ENCODE assay signal across 16 cellular contexts in the genomic region with DNA sequence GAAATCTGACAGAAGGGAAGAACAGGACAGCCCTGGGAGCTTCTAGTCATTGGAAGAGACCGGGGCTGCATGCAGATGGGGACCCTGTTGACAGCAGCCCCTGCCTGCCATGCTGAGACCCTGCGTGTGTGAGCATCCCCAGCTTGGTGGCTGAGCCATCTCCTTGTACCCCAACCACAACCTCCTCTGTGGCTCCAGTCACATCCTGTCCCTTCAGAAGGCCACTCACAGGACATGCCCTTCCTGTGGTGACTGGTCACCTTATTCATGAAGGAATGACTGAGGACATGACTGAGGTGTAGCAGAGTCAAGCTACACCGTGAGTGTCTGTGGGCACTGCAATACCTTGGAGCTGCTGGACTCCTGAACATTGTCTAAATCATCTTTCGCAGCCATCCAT.
DNase-seq lines count a peak whose midpoint lies in the region; ATAC-seq, FAIRE-seq and TF ChIP-seq lines count a peak whose summit lies in the region.
"Had no signal": no experiment of that assay in that cellular context is flagged by ENCODE, and none has a peak within 500 bp of the region (broad histone marks: within the 10 kb centered on the region; RNA-seq: fewer than 3 reads in every experiment).

No MANE protein-coding gene starts in this region.

- no peaks in the 10 kb centered on the region for H3K79me2 ChIP-seq in endothelial cell of umbilical vein (ENCODE audit: control insufficient read depth, insufficient read depth, low read length)

- H2BK5ac ChIP-seq in neuronal stem cell (ENCODE audit: low read length), result no peak overlapping the region

- H3K9ac ChIP-seq in endothelial cell of umbilical vein (replicated peaks; ENCODE audit: extremely low read depth, insufficient read depth, low read length) (no peak overlapping the region), neuronal stem cell (ENCODE audit: low read depth, low read length, poor library complexity) (no peak overlapping the region)

- no peak overlapping the region for H3K27ac ChIP-seq in endothelial cell of umbilical vein (ENCODE audit: insufficient read depth, low read depth, low read length)
- no peak overlapping the region for H3K27ac ChIP-seq in neuronal stem cell (replicated peaks; ENCODE audit: low read length)
- H3K27ac ChIP-seq: vagina had no signal

- no peaks in the 10 kb centered on the region for H4K20me1 ChIP-seq in endothelial cell of umbilical vein (replicated peaks; ENCODE audit: control insufficient read depth, extremely low read depth, insufficient read depth, low read length)

- peak overlapping the region; percentile 20 for H2AFZ ChIP-seq in endothelial cell of umbilical vein (ENCODE audit: low read depth, low read length)
- no peak overlapping the region for H2AFZ ChIP-seq in neuronal stem cell (ENCODE audit: low read length)

- no peak overlapping the region for H2BK120ac ChIP-seq in neuronal stem cell (ENCODE audit: low read depth, low read length)

- peaks cover 2% of the 10 kb centered on the region for H3K36me3 Mint-ChIP-seq in activated CD8-positive, alpha-beta memory T cell treated with anti-CD3 and anti-CD28 coated beads, Interleukin-2, amount 10 ng/mL, durations not matched to agents 7 days and 5 days

- CTCF ChIA-PET in activated CD8-positive, alpha-beta memory T cell treated with anti-CD3 and anti-CD28 coated beads, Interleukin-2, amount 10 ng/mL, durations not matched to agents 7 days and 5 days (lab: Charles Lee), result no interaction called here
- CTCF ChIA-PET in endothelial cell of umbilical vein (lab: Charles Lee) (no interaction called here), HEK293T (lab: Yijun Ruan, JAX) (no interaction called here)

- dilution Hi-C loops in endothelial cell of umbilical vein (cut with MboI; ENCODE audit: extremely low pct_ligation_motif_present, low sequenced_read_pairs), result no loop called here

- BruUV-seq in endothelial cell of umbilical vein (replicated peaks; lab: Mats Ljungman, UMichigan), result no TSS peak

- WGBS in neuronal stem cell (ENCODE audit: extremely low coverage in 2 of 2, insufficient read length in 2 of 2, insufficient replicate concordance in 1 of 2), 2 donors, result no CpG with 5 or more reads among the region's 4 CpGs

- H3K4me2 ChIP-seq in endothelial cell of umbilical vein (ENCODE audit: insufficient read depth, low read length) (no peak overlapping the region), neuronal stem cell (ENCODE audit: insufficient read depth, low read length, poor library complexity, severe bottlenecking) (no peak overlapping the region)

- no peak for FAIRE-seq in RCC 7860 (lab: Jason Lieb, UNC)
- FAIRE-seq in endothelial cell of umbilical vein (lab: Jason Lieb, UNC), result no peak
- FAIRE-seq: A204.1 had no signal

- no peak overlapping the region for H3K4me3 ChIP-seq in endothelial cell of umbilical vein (replicated peaks in 1 of 3; ENCODE audit: insufficient read depth in 1 of 3, low read depth in 1 of 3, low read length in 3 of 3)
- no peak overlapping the region for H3K4me3 ChIP-seq in neuronal stem cell (ENCODE audit: low read length in 2 of 2)
- H3K4me3 ChIP-seq: dorsolateral prefrontal cortex, vagina had no signal

- TF ChIP-seq POLR2A in endothelial cell of umbilical vein (IDR thresholded peaks at IDR 0.05; ENCODE audit: low read depth, low read length), result no peak

- H3K27me3 Mint-ChIP-seq in activated CD8-positive, alpha-beta memory T cell treated with anti-CD3 and anti-CD28 coated beads, Interleukin-2, amount 10 ng/mL, durations not matched to agents 7 days and 5 days, result no peaks in the 10 kb centered on the region
- H3K27me3 Mint-ChIP-seq: activated CD4-positive, alpha-beta T cell treated with anti-CD3 and anti-CD28 coated beads for 36 hours had no signal

- H2AK5ac ChIP-seq in neuronal stem cell (ENCODE audit: low read depth, low read length), result no peak overlapping the region

- peak overlapping the region; percentile 12 for H3K18ac ChIP-seq in neuronal stem cell (ENCODE audit: low read length)

- intact Hi-C loops in endothelial cell of umbilical vein (cut with micrococcal nuclease), result no loop called here

- H3K79me1 ChIP-seq in neuronal stem cell (ENCODE audit: low read depth, low read length), result no peaks in the 10 kb centered on the region

- H3K14ac ChIP-seq in neuronal stem cell (ENCODE audit: low read length), result no peak overlapping the region

- H4K8ac ChIP-seq in neuronal stem cell (ENCODE audit: low read depth, low read length), result no peak overlapping the region

- no peak overlapping the region for H4K91ac ChIP-seq in neuronal stem cell (ENCODE audit: low read depth, low read length, poor library complexity)

- H2BK15ac ChIP-seq in neuronal stem cell (ENCODE audit: low read length), result no peak overlapping the region

- H3K9me1 ChIP-seq in endothelial cell of umbilical vein (replicated peaks; ENCODE audit: control insufficient read depth, extremely low read depth, insufficient read depth, low read length), result no peaks in the 10 kb centered on the region

- H3K27ac Mint-ChIP-seq in activated CD8-positive, alpha-beta memory T cell treated with anti-CD3 and anti-CD28 coated beads, Interleukin-2, amount 10 ng/mL, durations not matched to agents 7 days and 5 days, result peak overlapping the region; percentile 12
- H3K27ac Mint-ChIP-seq: activated CD4-positive, alpha-beta T cell treated with anti-CD3 and anti-CD28 coated beads for 36 hours had no signal

- H3K4me1 ChIP-seq in endothelial cell of umbilical vein (ENCODE audit: control insufficient read depth, extremely low read depth, insufficient read depth, low read length) (peaks cover 10% of the 10 kb centered on the region), neuronal stem cell (ENCODE audit: control insufficient read depth in 2 of 2, insufficient read depth in 1 of 2, low read depth in 1 of 2, low read length in 2 of 2) (peaks cover 5% of the 10 kb centered on the region in 2 donors)

- H3K9me3 ChIP-seq in endothelial cell of umbilical vein (replicated peaks; ENCODE audit: control insufficient read depth, insufficient read depth, low read length), result no peaks in the 10 kb centered on the region
- no peaks in the 10 kb centered on the region for H3K9me3 ChIP-seq in neuronal stem cell (replicated peaks in 1 of 2; ENCODE audit: control insufficient read depth in 2 of 2, insufficient read depth in 1 of 2, low read depth in 1 of 2, low read length in 2 of 2)
- H3K9me3 ChIP-seq: vagina had no signal

- TF ChIP-seq CTCF in endothelial cell of umbilical vein (IDR thresholded peaks at IDR 0.05; ENCODE audit: extremely low read depth in 1 of 2, insufficient read depth in 1 of 2, low read depth in 1 of 2, low read length in 2 of 2), result no peak

- no peak overlapping the region for H3K4ac ChIP-seq in neuronal stem cell (ENCODE audit: low read length)

- no peak for ATAC-seq in activated CD8-positive, alpha-beta memory T cell treated with anti-CD3 and anti-CD28 coated beads, Interleukin-2, amount 10 ng/mL, durations not matched to agents 7 days and 5 days

- POLR2A ChIA-PET in endothelial cell of umbilical vein (lab: Charles Lee), result no interaction called here
- POLR2A ChIA-PET in HEK293T (lab: Yijun Ruan, JAX), result no interaction called here

- peak; percentile 50 for DNase-seq in activated CD8-positive, alpha-beta memory T cell treated with anti-CD3 and anti-CD28 coated beads, Interleukin-2, amount 10 ng/mL, durations not matched to agents 7 days and 5 days
- no peak for DNase-seq in activated CD8-positive, alpha-beta memory T cell treated with anti-CD3 and anti-CD28 coated beads, Interleukin-2, amount 50 U/mL, for 48 hours
- peak; percentile 70 for DNase-seq in RCC 7860 (ENCODE audit: low spot score)
- no peak for DNase-seq in endothelial cell of umbilical vein (ENCODE audit: low read depth, low spot score)
- no peak for DNase-seq in neuronal stem cell (ENCODE audit: low spot score)
- no peak for DNase-seq in HuH-7.5 (ENCODE audit: low spot score)
- DNase-seq in HEK293T (ENCODE audit: extremely low spot score), result no peak
- DNase-seq in SW 1271 (lab: John Stamatoyannopoulos, UW), result no peak
- DNase-seq: activated CD4-positive, alpha-beta T cell treated with anti-CD3 and anti-CD28 coated beads for 36 hours; dorsolateral prefrontal cortex; GF-D8; NCI-H1694 treated with DMSO at 0.1 percent for 48 hours; occipital lobe; stimulated activated naive CD4-positive, alpha-beta T cell had no signal

- no peak overlapping the region for H3K23ac ChIP-seq in neuronal stem cell (ENCODE audit: low read depth, low read length, poor library complexity)

- H2BK12ac ChIP-seq in neuronal stem cell (ENCODE audit: low read length), result no peak overlapping the region

- H3K27me3 ChIP-seq in endothelial cell of umbilical vein (ENCODE audit: control insufficient read depth in 2 of 2, insufficient read depth in 2 of 2, low read length in 2 of 2), result no peaks in the 10 kb centered on the region
- no peaks in the 10 kb centered on the region for H3K27me3 ChIP-seq in neuronal stem cell (ENCODE audit: control insufficient read depth in 3 of 3, insufficient read depth in 3 of 3, low read depth in 1 of 3, low read length in 3 of 3)
- H3K27me3 ChIP-seq: dorsolateral prefrontal cortex, vagina had no signal

- H3K36me3 ChIP-seq in endothelial cell of umbilical vein (ENCODE audit: control insufficient read depth in 2 of 2, extremely low read depth in 1 of 2, insufficient read depth in 2 of 2, low read length in 2 of 2) (no peaks in the 10 kb centered on the region), neuronal stem cell (replicated peaks in 1 of 2; ENCODE audit: control insufficient read depth in 2 of 2, insufficient read depth in 2 of 2, low read length in 2 of 2) (no peaks in the 10 kb centered on the region)
- H3K36me3 ChIP-seq: vagina had no signal

- no peaks in the 10 kb centered on the region for H3K9me3 Mint-ChIP-seq in activated CD8-positive, alpha-beta memory T cell treated with anti-CD3 and anti-CD28 coated beads, Interleukin-2, amount 10 ng/mL, durations not matched to agents 7 days and 5 days (ENCODE audit: low read depth)

- peaks cover 30% of the 10 kb centered on the region for H3K4me1 Mint-ChIP-seq in activated CD8-positive, alpha-beta memory T cell treated with anti-CD3 and anti-CD28 coated beads, Interleukin-2, amount 10 ng/mL, durations not matched to agents 7 days and 5 days

- no peak overlapping the region for H3K4me3 Mint-ChIP-seq in activated CD8-positive, alpha-beta memory T cell treated with anti-CD3 and anti-CD28 coated beads, Interleukin-2, amount 10 ng/mL, durations not matched to agents 7 days and 5 days
- H3K4me3 Mint-ChIP-seq: activated CD4-positive, alpha-beta T cell treated with anti-CD3 and anti-CD28 coated beads for 36 hours had no signal

TF ChIP-seq in endothelial cell of umbilical vein, 7 proteins besides CTCF, POLR2A, EP300 and RAD21:
- TF ChIP-seq GATA2 (IDR thresholded peaks at IDR 0.05; ENCODE audit: insufficient read depth, insufficient read length, low read depth, low read length), result no peak
- TF ChIP-seq MYC (IDR thresholded peaks at IDR 0.05; ENCODE audit: low read depth, low read length), result no peak

TF ChIP-seq in HEK293T, 16 proteins besides CTCF, POLR2A, EP300 and RAD21 (continues in another document):
- TF ChIP-seq SP1 (IDR thresholded peaks at IDR 0.05), result no peak
- TF ChIP-seq L3MBTL2 (conservative IDR thresholded peaks at IDR 0.05), result no peak
- TF ChIP-seq ZNF384 (IDR thresholded peaks at IDR 0.05), result no peak
- TF ChIP-seq HDGF (IDR thresholded peaks at IDR 0.05; ENCODE audit: borderline replicate concordance), result no peak
- no peak for TF ChIP-seq FOXM1 (IDR thresholded peaks at IDR 0.05; ENCODE audit: borderline replicate concordance)
- TF ChIP-seq BHLHE40 (IDR thresholded peaks at IDR 0.05; ENCODE audit: borderline replicate concordance), result no peak

Comparison
In these comparisons a context has a peak if more than half of its experiments do, and no peak if none do; other contexts are left out.
1. DNase-seq: peak in activated CD8-positive, alpha-beta memory T cell treated with anti-CD3 and anti-CD28 coated beads, Interleukin-2, amount 10 ng/mL, durations not matched to agents 7 days and 5 days (single experiment) and RCC 7860 (single experiment); none in activated CD8-positive, alpha-beta memory T cell treated with anti-CD3 and anti-CD28 coated beads, Interleukin-2, amount 50 U/mL, for 48 hours (single experiment), endothelial cell of umbilical vein (single experiment), neuronal stem cell (single experiment), HuH-7.5 (single experiment), HEK293T (single experiment) and SW 1271 (0 of 2).